ENCODE assay signal across 12 cellular contexts in the genomic region with DNA sequence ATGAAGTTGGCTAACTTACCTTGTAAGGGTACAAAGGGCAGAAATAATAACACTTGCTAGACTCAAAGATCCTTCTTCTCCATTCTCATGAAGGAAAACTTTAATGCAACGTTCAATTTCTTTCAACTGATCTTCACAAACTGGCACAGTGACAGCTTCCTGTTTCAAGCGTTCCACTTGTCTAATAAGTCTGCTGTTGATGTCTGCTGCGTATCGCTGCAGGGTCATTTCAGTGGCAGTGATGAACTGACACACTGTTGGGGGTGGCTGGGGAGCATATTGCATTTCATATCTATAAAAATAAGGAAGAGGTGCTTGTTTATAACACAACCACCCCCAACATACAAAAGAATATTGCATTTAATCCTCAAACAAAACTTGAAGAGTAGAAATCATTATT.
"Had no signal": no experiment of that assay in that cellular context is flagged by ENCODE, and none has a peak within 500 bp of the region (broad histone marks: within the 10 kb centered on the region; RNA-seq: fewer than 3 reads in every experiment).

No MANE protein-coding gene starts in this region.

- H3K9me3 ChIP-seq: lower lobe of right lung, transverse colon had no signal

- H3K4me3 ChIP-seq: lower lobe of right lung, transverse colon had no signal

- H3K27me3 ChIP-seq: brain microvascular endothelial cell, transverse colon had no signal

- DNase-seq: activated CD4-positive, CD25-positive, alpha-beta regulatory T cell treated with anti-CD3 and anti-CD28 coated beads, Interleukin-2, amount 50 U/mL, for 72 hours; brain microvascular endothelial cell; hypothalamus; kidney glomerular epithelial cell; lower lobe of right lung; midbrain; naive thymus-derived CD4-positive, alpha-beta T cell; posterior cingulate gyrus; right cardiac atrium; T-helper 17 cell; transverse colon had no signal

- ATAC-seq: lower lobe of right lung; naive thymus-derived CD4-positive, alpha-beta T cell; right cardiac atrium; stimulated activated effector memory CD8-positive, alpha-beta T cell treated with anti-CD3 and anti-CD28 coated beads, Interleukin-12 subunit alpha, Interleukin-12 subunit beta, amount 100 ng/mL, for 72 hours; T-helper 17 cell had no signal

- H3K4me1 ChIP-seq: lower lobe of right lung had no signal

- H3K27ac ChIP-seq: brain microvascular endothelial cell, lower lobe of right lung had no signal
